13 cellular contexts compared by ENCODE assay signal in the genomic region with DNA sequence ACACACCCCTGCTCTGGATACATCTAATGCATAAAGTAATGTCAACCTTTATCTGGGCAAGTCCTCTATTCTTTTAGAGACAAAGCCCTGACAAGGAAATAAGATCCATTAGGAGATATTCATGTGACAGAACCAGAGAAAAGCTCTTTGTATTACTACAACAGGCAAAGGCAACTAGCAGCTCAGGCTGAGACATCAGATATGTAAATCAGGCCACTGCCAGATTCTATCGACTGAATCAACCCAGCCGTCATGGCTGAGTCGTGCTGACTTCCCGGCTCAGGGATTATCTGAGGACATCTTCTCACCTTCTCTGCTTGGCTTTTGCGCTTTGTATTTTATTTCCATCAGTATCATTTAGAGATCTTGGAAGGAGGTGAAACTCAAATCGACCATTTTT.
DNase-seq lines count a peak whose midpoint lies in the region; ATAC-seq lines count a peak whose summit lies in the region.
"Had no signal": no experiment of that assay in that cellular context is flagged by ENCODE, and none has a peak within 500 bp of the region (broad histone marks: within the 10 kb centered on the region; RNA-seq: fewer than 3 reads in every experiment).

No MANE protein-coding gene starts in this region.

- DNase-seq in stimulated activated CD4-positive, alpha-beta T cell treated with anti-CD3 and anti-CD28 coated beads, Interleukin-15, amount 100 ng/mL, for 24 hours, result peak; percentile 4
- DNase-seq in stimulated activated CD4-positive, alpha-beta T cell treated with anti-CD3 and anti-CD28 coated beads, Interleukin-4, amount 100 ng/mL, for 24 hours, result no peak
- DNase-seq in cerebellar cortex (ENCODE audit: low spot score) (peak; percentile 4), kidney tubule cell (ENCODE audit: low spot score) (peak; percentile 61), NCI-H1105 treated with DMSO at 0.1 percent for 48 hours (lab: John Stamatoyannopoulos, UW) (no peak), activated gamma-delta T cell treated with Interleukin-2 at 50 U/mL for 16 hours (no peak)
- DNase-seq: activated CD8-positive, alpha-beta memory T cell treated with anti-CD3 and anti-CD28 coated beads for 24 hours; activated naive CD4-positive, alpha-beta T cell treated with anti-CD3 and anti-CD28 coated beads, Interleukin-2, amount 10 ng/mL, durations not matched to agents 7 days and 5 days; DMS 273 treated with DMSO at 0.1 percent for 48 hours; NCI-H510A treated with DMSO at 0.1 percent for 48 hours; upper lobe of left lung had no signal

- ATAC-seq in GM21786 (IDR thresholded peaks at IDR 0.05; ENCODE audit: unreplicated experiment) (no peak), HG03378 (IDR thresholded peaks at IDR 0.05; ENCODE audit: unreplicated experiment) (no peak)

Comparison
In these comparisons a context has a peak if more than half of its experiments do, and no peak if none do; other contexts are left out.
1. DNase-seq: peak in stimulated activated CD4-positive, alpha-beta T cell treated with anti-CD3 and anti-CD28 coated beads, Interleukin-15, amount 100 ng/mL, for 24 hours (single experiment), cerebellar cortex (single experiment) and kidney tubule cell (single experiment); none in stimulated activated CD4-positive, alpha-beta T cell treated with anti-CD3 and anti-CD28 coated beads, Interleukin-4, amount 100 ng/mL, for 24 hours (single experiment), NCI-H1105 treated with DMSO at 0.1 percent for 48 hours (single experiment) and activated gamma-delta T cell treated with Interleukin-2 at 50 U/mL for 16 hours (single experiment).